8 cellular contexts compared by ENCODE assay signal in the genomic region with DNA sequence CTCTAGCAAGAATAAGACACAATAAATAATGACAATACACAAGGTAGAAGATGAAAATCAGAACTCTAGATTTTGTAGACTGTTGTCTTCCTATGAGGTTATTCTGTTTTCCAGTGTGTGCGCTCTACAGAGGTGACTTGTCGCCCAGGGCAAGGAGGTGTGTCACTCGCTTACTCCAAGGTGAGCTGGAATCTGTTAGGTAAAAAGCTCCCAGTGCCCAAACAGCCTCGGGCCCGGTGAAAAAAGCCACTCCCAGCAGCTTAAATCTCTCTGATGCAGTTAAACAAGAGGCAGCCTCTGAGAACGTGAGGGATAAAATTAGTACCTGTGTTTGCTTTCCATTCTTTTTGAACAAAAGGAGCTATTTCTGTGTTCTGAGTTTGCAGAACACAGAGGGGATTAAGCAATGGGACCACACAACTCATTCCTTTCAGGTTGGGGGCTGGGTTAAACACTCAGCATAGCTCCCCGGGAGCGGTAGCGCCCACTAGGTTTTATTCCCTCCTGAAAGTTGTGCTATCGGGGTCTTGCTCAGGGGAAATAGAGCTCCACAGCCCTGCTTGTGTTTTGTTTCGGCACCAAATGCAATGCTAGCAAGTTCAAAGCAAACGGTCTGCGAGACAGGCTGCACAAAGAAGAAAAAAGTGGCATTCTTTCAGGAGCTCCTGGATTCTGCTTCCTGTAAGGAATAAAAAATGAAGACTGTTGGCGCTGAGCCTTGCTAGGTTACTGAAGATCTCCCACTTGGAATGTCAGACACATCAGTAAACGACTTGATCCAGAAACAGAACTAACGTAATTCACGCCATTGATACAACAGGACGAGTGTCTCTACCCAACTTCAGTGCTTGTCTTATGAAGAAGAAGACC.
A peak's percentile ranks its signal among the peaks of the same experiment; 100 is the strongest.
DNase-seq lines count a peak whose midpoint lies in the region; ATAC-seq and TF ChIP-seq lines count a peak whose summit lies in the region.

No MANE protein-coding gene starts in this region.

- no peaks in the 10 kb centered on the region for H3K9me3 ChIP-seq in BE2C

- peaks cover 5% of the 10 kb centered on the region for H3K9me3 Mint-ChIP-seq in natural killer cell treated with Interleukin-12 subunit alpha and Interleukin-12 subunit beta and Interleukin-15 and Interleukin-18, amount 100 ng/mL, for 72 hours
- peaks cover 7% of the 10 kb centered on the region for H3K9me3 Mint-ChIP-seq in activated T-helper 17 cell treated with anti-CD3 and anti-CD28 coated beads, Interleukin-2, amount 50 U/mL, for 72 hours

- DNase-seq in COLO668 (lab: John Stamatoyannopoulos, UW; ENCODE audit: unreplicated experiment) = peak; percentile 44
- peak; percentile 81 for DNase-seq in NCI-H1417 treated with DMSO at 0.1 percent for 48 hours (lab: John Stamatoyannopoulos, UW)
- no peak for DNase-seq in coronary artery (ENCODE audit: low spot score)
- no peak for DNase-seq in natural killer cell treated with Interleukin-12 subunit alpha and Interleukin-12 subunit beta and Interleukin-15 and Interleukin-18, amount 100 ng/mL, for 72 hours (ENCODE audit: low spot score)
- DNase-seq in BE2C = no peak
- no peak for DNase-seq in posterior cingulate gyrus
- no peak for DNase-seq in lower leg skin (ENCODE audit: low spot score in 2 of 2)

- peak overlapping the region; percentile 77 for H3K4me3 Mint-ChIP-seq in natural killer cell treated with Interleukin-12 subunit alpha and Interleukin-12 subunit beta and Interleukin-15 and Interleukin-18, amount 100 ng/mL, for 72 hours
- no peak overlapping the region for H3K4me3 Mint-ChIP-seq in activated T-helper 17 cell treated with anti-CD3 and anti-CD28 coated beads, Interleukin-2, amount 50 U/mL, for 72 hours

- 9 to 11% methylated on average over 18 of the region's 18 CpGs for WGBS in lower leg skin, 2 donors

- no peaks in the 10 kb centered on the region for H3K4me1 ChIP-seq in BE2C

- H3K36me3 Mint-ChIP-seq in natural killer cell treated with Interleukin-12 subunit alpha and Interleukin-12 subunit beta and Interleukin-15 and Interleukin-18, amount 100 ng/mL, for 72 hours = no peaks in the 10 kb centered on the region
- no peaks in the 10 kb centered on the region for H3K36me3 Mint-ChIP-seq in activated T-helper 17 cell treated with anti-CD3 and anti-CD28 coated beads, Interleukin-2, amount 50 U/mL, for 72 hours (ENCODE audit: low read depth)

- H3K4me3 ChIP-seq in coronary artery = peak overlapping the region; percentile 62
- H3K4me3 ChIP-seq in BE2C (ENCODE audit: low read depth, low read length) = no peak overlapping the region
- H3K4me3 ChIP-seq in lower leg skin (ENCODE audit: low read depth, poor library complexity, severe bottlenecking) = no peak overlapping the region

- peak overlapping the region in 1 of 2 donors; percentile 17 for H3K27ac ChIP-seq in coronary artery

- no peaks in the 10 kb centered on the region for H3K36me3 ChIP-seq in BE2C

- peak overlapping the region in 1 of 2 donors; percentile 69 for H3K27ac Mint-ChIP-seq in natural killer cell treated with Interleukin-12 subunit alpha and Interleukin-12 subunit beta and Interleukin-15 and Interleukin-18, amount 100 ng/mL, for 72 hours
- H3K27ac Mint-ChIP-seq in activated T-helper 17 cell treated with anti-CD3 and anti-CD28 coated beads, Interleukin-2, amount 50 U/mL, for 72 hours = no peak overlapping the region

- H3K27me3 ChIP-seq in BE2C = no peaks in the 10 kb centered on the region

- peaks cover 12 to 20% of the 10 kb centered on the region in 2 donors for H3K4me1 Mint-ChIP-seq in natural killer cell treated with Interleukin-12 subunit alpha and Interleukin-12 subunit beta and Interleukin-15 and Interleukin-18, amount 100 ng/mL, for 72 hours (ENCODE audit: low read depth in 2 of 2)
- no peaks in the 10 kb centered on the region for H3K4me1 Mint-ChIP-seq in activated T-helper 17 cell treated with anti-CD3 and anti-CD28 coated beads, Interleukin-2, amount 50 U/mL, for 72 hours

- TF ChIP-seq CTCF in coronary artery (IDR thresholded peaks at IDR 0.05) (no peak), BE2C (IDR thresholded peaks at IDR 0.05; ENCODE audit: low read depth, low read length) (no peak), lower leg skin (IDR thresholded peaks at IDR 0.05) (no peak)

- peak in 1 of 2 donors; percentile 24 for ATAC-seq in natural killer cell treated with Interleukin-12 subunit alpha and Interleukin-12 subunit beta and Interleukin-15 and Interleukin-18, amount 100 ng/mL, for 72 hours
- no peak for ATAC-seq in activated T-helper 17 cell treated with anti-CD3 and anti-CD28 coated beads, Interleukin-2, amount 50 U/mL, for 72 hours (replicated peaks)

- peaks cover 1 to 3% of the 10 kb centered on the region in 2 donors for H3K27me3 Mint-ChIP-seq in natural killer cell treated with Interleukin-12 subunit alpha and Interleukin-12 subunit beta and Interleukin-15 and Interleukin-18, amount 100 ng/mL, for 72 hours
- peaks cover 3% of the 10 kb centered on the region for H3K27me3 Mint-ChIP-seq in activated T-helper 17 cell treated with anti-CD3 and anti-CD28 coated beads, Interleukin-2, amount 50 U/mL, for 72 hours

- intact Hi-C loops in posterior cingulate gyrus (cut with DNase I) = loop anchor here (10.0 kb wide), 1 partner anchor 62 kb away; no protein-coding TSS in a partner anchor
- intact Hi-C loops in lower leg skin (cut with DNase I; ENCODE audit: low total_unique reads) = no loop called here

- no peak for TF ChIP-seq POLR2A in lower leg skin (IDR thresholded peaks at IDR 0.05)

Comparison
In these comparisons a context has a peak if more than half of its experiments do, and no peak if none do; other contexts are left out.
1. DNase-seq: peak in COLO668 (single experiment) and NCI-H1417 treated with DMSO at 0.1 percent for 48 hours (single experiment); none in coronary artery (single experiment), natural killer cell treated with Interleukin-12 subunit alpha and Interleukin-12 subunit beta and Interleukin-15 and Interleukin-18, amount 100 ng/mL, for 72 hours (single experiment), BE2C (single experiment), posterior cingulate gyrus (0 of 10) and lower leg skin (0 of 2).